ENCODE assay signal across 39 cellular contexts in genomic region chr6:11152581-11152980, GRCh38. TPM values are rescaled to one million over a fixed set of nuclear protein-coding genes. Genes with fewer than 3 reads are reported as not detected.
"Had no signal": no experiment of that assay in that cellular context is flagged by ENCODE, and none has a peak within 500 bp of the region (broad histone marks: within the 10 kb centered on the region; RNA-seq: fewer than 3 reads in every experiment).

No MANE protein-coding gene starts in this region.

- H3K4me1 ChIP-seq: adrenal gland, breast epithelium, colonic mucosa, esophagus squamous epithelium, gastroesophageal sphincter had no signal

- H3K36me3 ChIP-seq: adrenal gland, breast epithelium, cardiac muscle cell, colonic mucosa, esophagus squamous epithelium, gastroesophageal sphincter had no signal

- H3K9me3 ChIP-seq: adrenal gland, breast epithelium, colonic mucosa, esophagus squamous epithelium, gastroesophageal sphincter had no signal

- H3K4me1 Mint-ChIP-seq: brain had no signal

- H3K4me3 Mint-ChIP-seq: activated CD4-positive, alpha-beta memory T cell treated with anti-CD3 and anti-CD28 coated beads for 36 hours; activated CD4-positive, alpha-beta T cell treated with anti-CD3 and anti-CD28 coated beads for 36 hours; activated CD4-positive, alpha-beta T cell treated with anti-CD3 and anti-CD28 coated beads, Interleukin-2, amount 10 ng/mL, durations not matched to agents 24 days and 14 days; activated CD8-positive, alpha-beta memory T cell treated with anti-CD3 and anti-CD28 coated beads, Interleukin-2, amount 10 ng/mL, durations not matched to agents 7 days and 5 days; activated CD8-positive, alpha-beta T cell treated with anti-CD3 and anti-CD28 coated beads, Interleukin-2, amount 10 ng/mL, durations not matched to agents 7 days and 5 days; activated naive CD4-positive, alpha-beta T cell treated with anti-CD3 and anti-CD28 coated beads for 36 hours; activated naive CD4-positive, alpha-beta T cell treated with anti-CD3 and anti-CD28 coated beads, Interleukin-2, amount 50 U/mL, for 24 hours; activated naive CD8-positive, alpha-beta T cell treated with anti-CD3 and anti-CD28 coated beads for 36 hours; activated naive CD8-positive, alpha-beta T cell treated with anti-CD3 and anti-CD28 coated beads, Interleukin-2, amount 50 U/mL, for 24 hours; activated T-helper 1 cell treated with anti-CD3 and anti-CD28 coated beads, Interleukin-12 subunit alpha, Interleukin-12 subunit beta, Interleukin-2, Interleukin-4 antibody, amounts not matched to agents 30 ng/mL and 10 ng/mL and 1 ng/mL, durations not matched to agents 14 hours and 24 hours and 36 hours; brain; T-helper 17 cell; T-helper 2 cell treated with Interferon-gamma antibody and Interleukin-4, amounts not matched to agents 5 μg/mL and 100 μg/mL, for 36 hours had no signal

- H3K27me3 Mint-ChIP-seq: brain, T-helper 17 cell had no signal

- DNase-seq: activated CD4-positive, alpha-beta memory T cell treated with anti-CD3 and anti-CD28 coated beads for 36 hours; activated CD4-positive, alpha-beta T cell treated with anti-CD3 and anti-CD28 coated beads for 36 hours; activated CD4-positive, alpha-beta T cell treated with anti-CD3 and anti-CD28 coated beads, Interleukin-2, amount 10 ng/mL, durations not matched to agents 24 days and 14 days; activated CD4-positive, CD25-positive, alpha-beta regulatory T cell; activated CD4-positive, CD25-positive, alpha-beta regulatory T cell treated with anti-CD3 and anti-CD28 coated beads, Interleukin-2, amount 50 U/mL, for 72 hours; activated CD8-positive, alpha-beta memory T cell treated with anti-CD3 and anti-CD28 coated beads, Interleukin-2, amount 10 ng/mL, durations not matched to agents 7 days and 5 days; activated CD8-positive, alpha-beta memory T cell treated with anti-CD3 and anti-CD28 coated beads, Interleukin-2, amount 50 U/mL, for 4 hours; activated CD8-positive, alpha-beta T cell treated with anti-CD3 and anti-CD28 coated beads, Interleukin-2, amount 10 ng/mL, durations not matched to agents 7 days and 5 days; activated effector memory CD4-positive, alpha-beta T cell treated with anti-CD3 and anti-CD28 coated beads, Interleukin-2, amount 50 U/mL, for 16 hours; activated naive CD4-positive, alpha-beta T cell treated with anti-CD3 and anti-CD28 coated beads for 36 hours; activated naive CD8-positive, alpha-beta T cell treated with anti-CD3 and anti-CD28 coated beads for 36 hours; activated naive CD8-positive, alpha-beta T cell treated with anti-CD3 and anti-CD28 coated beads, Interleukin-2, amount 50 U/mL, for 24 hours; activated T-cell treated with anti-CD3 and anti-CD28 coated beads, Interleukin-2, amount 50 U/mL, for 1 hour; activated T-cell treated with anti-CD3 and anti-CD28 coated beads, Interleukin-2, amount 50 U/mL, for 48 hours; adrenal gland; amygdala; aorta; central memory CD4-positive, alpha-beta T cell; cerebellar nuclear complex; colonic mucosa; effector CD8-positive, alpha-beta T cell; esophagus squamous epithelium; foreskin melanocyte; T-helper 1 cell; T-helper 17 cell; T1000 had no signal

- H3K36me3 Mint-ChIP-seq: activated CD4-positive, alpha-beta memory T cell treated with anti-CD3 and anti-CD28 coated beads for 36 hours; brain had no signal

- H3K27ac Mint-ChIP-seq: activated CD4-positive, alpha-beta memory T cell treated with anti-CD3 and anti-CD28 coated beads for 36 hours; activated CD4-positive, alpha-beta T cell treated with anti-CD3 and anti-CD28 coated beads for 36 hours; activated CD4-positive, alpha-beta T cell treated with anti-CD3 and anti-CD28 coated beads, Interleukin-2, amount 10 ng/mL, durations not matched to agents 24 days and 14 days; activated CD8-positive, alpha-beta memory T cell treated with anti-CD3 and anti-CD28 coated beads, Interleukin-2, amount 10 ng/mL, durations not matched to agents 7 days and 5 days; activated CD8-positive, alpha-beta T cell treated with anti-CD3 and anti-CD28 coated beads, Interleukin-2, amount 10 ng/mL, durations not matched to agents 7 days and 5 days; activated naive CD4-positive, alpha-beta T cell treated with anti-CD3 and anti-CD28 coated beads for 36 hours; activated naive CD4-positive, alpha-beta T cell treated with anti-CD3 and anti-CD28 coated beads, Interleukin-2, amount 50 U/mL, for 24 hours; activated naive CD8-positive, alpha-beta T cell treated with anti-CD3 and anti-CD28 coated beads for 36 hours; activated naive CD8-positive, alpha-beta T cell treated with anti-CD3 and anti-CD28 coated beads, Interleukin-2, amount 50 U/mL, for 24 hours; activated T-helper 1 cell treated with anti-CD3 and anti-CD28 coated beads, Interleukin-12 subunit alpha, Interleukin-12 subunit beta, Interleukin-2, Interleukin-4 antibody, amounts not matched to agents 30 ng/mL and 10 ng/mL and 1 ng/mL, durations not matched to agents 14 hours and 24 hours and 36 hours; activated T-helper 2 cell treated with anti-CD3 and anti-CD28 coated beads, Interferon-gamma antibody, Interleukin-2, Interleukin-4, amounts not matched to agents 10 μg/mL and 5 μg/mL and 100 μg/mL, durations not matched to agents 14 hours and 24 hours and 36 hours; T-helper 17 cell; T-helper 2 cell treated with Interferon-gamma antibody and Interleukin-4, amounts not matched to agents 5 μg/mL and 100 μg/mL, for 36 hours had no signal

- FAIRE-seq: endothelial cell of umbilical vein had no signal

- H3K27ac ChIP-seq: adrenal gland, breast epithelium, cardiac muscle cell, colonic mucosa, epithelial cell of prostate, esophagus squamous epithelium, gastroesophageal sphincter had no signal

- H3K27me3 ChIP-seq: adrenal gland, breast epithelium, colonic mucosa, esophagus squamous epithelium, gastroesophageal sphincter had no signal

- H3K4me3 ChIP-seq: adrenal gland, breast epithelium, cardiac muscle cell, colonic mucosa, esophagus squamous epithelium, gastroesophageal sphincter had no signal

- H3K9me3 Mint-ChIP-seq: activated CD4-positive, alpha-beta memory T cell treated with anti-CD3 and anti-CD28 coated beads for 36 hours; activated CD4-positive, alpha-beta T cell treated with anti-CD3 and anti-CD28 coated beads, Interleukin-2, amount 10 ng/mL, durations not matched to agents 24 days and 14 days; activated naive CD4-positive, alpha-beta T cell treated with anti-CD3 and anti-CD28 coated beads for 36 hours; activated naive CD4-positive, alpha-beta T cell treated with anti-CD3 and anti-CD28 coated beads, Interleukin-2, amount 50 U/mL, for 24 hours; activated naive CD8-positive, alpha-beta T cell treated with anti-CD3 and anti-CD28 coated beads for 36 hours; activated naive CD8-positive, alpha-beta T cell treated with anti-CD3 and anti-CD28 coated beads, Interleukin-2, amount 50 U/mL, for 24 hours; activated T-helper 1 cell treated with anti-CD3 and anti-CD28 coated beads, Interleukin-12 subunit alpha, Interleukin-12 subunit beta, Interleukin-2, Interleukin-4 antibody, amounts not matched to agents 30 ng/mL and 10 ng/mL and 1 ng/mL, durations not matched to agents 14 hours and 24 hours and 36 hours; activated T-helper 2 cell treated with anti-CD3 and anti-CD28 coated beads, Interferon-gamma antibody, Interleukin-2, Interleukin-4, amounts not matched to agents 10 μg/mL and 5 μg/mL and 100 μg/mL, durations not matched to agents 14 hours and 24 hours and 36 hours; T-helper 2 cell treated with Interferon-gamma antibody and Interleukin-4, amounts not matched to agents 5 μg/mL and 100 μg/mL, for 36 hours had no signal

RNA-seq across cellular contexts. Expression of gene ERVFRD-1, which starts 41.1 kb away (rescaled TPM):
- total RNA-seq: activated CD4-positive, alpha-beta memory T cell treated with anti-CD3 and anti-CD28 coated beads for 36 hours; activated CD4-positive, alpha-beta T cell treated with anti-CD3 and anti-CD28 coated beads for 36 hours; activated CD4-positive, alpha-beta T cell treated with anti-CD3 and anti-CD28 coated beads, Interleukin-2, amount 10 ng/mL, durations not matched to agents 24 days and 14 days; activated CD8-positive, alpha-beta memory T cell treated with anti-CD3 and anti-CD28 coated beads for 36 hours; activated CD8-positive, alpha-beta memory T cell treated with anti-CD3 and anti-CD28 coated beads, Interleukin-2, amount 10 ng/mL, durations not matched to agents 7 days and 5 days; activated CD8-positive, alpha-beta T cell treated with anti-CD3 and anti-CD28 coated beads, Interleukin-2, amount 10 ng/mL, durations not matched to agents 7 days and 5 days; activated naive CD4-positive, alpha-beta T cell treated with anti-CD3 and anti-CD28 coated beads for 36 hours; activated naive CD8-positive, alpha-beta T cell treated with anti-CD3 and anti-CD28 coated beads for 36 hours; activated T-helper 1 cell treated with anti-CD3 and anti-CD28 coated beads, Interleukin-12 subunit alpha, Interleukin-12 subunit beta, Interleukin-2, Interleukin-4 antibody, amounts not matched to agents 30 ng/mL and 10 ng/mL and 1 ng/mL, durations not matched to agents 14 hours and 24 hours and 36 hours; activated T-helper 2 cell treated with anti-CD3 and anti-CD28 coated beads, Interferon-gamma antibody, Interleukin-2, Interleukin-4, amounts not matched to agents 10 μg/mL and 5 μg/mL and 100 μg/mL, durations not matched to agents 14 hours and 24 hours and 36 hours; cardiac muscle cell; endothelial cell of umbilical vein; fibroblast of lung; fibroblast of villous mesenchyme; T-helper 17 cell had no signal
